9 cellular contexts compared by ENCODE assay signal in genomic region chr21:14862794-14863720, GRCh38.
DNase-seq lines count a peak whose midpoint lies in the region; ATAC-seq, FAIRE-seq and TF ChIP-seq lines count a peak whose summit lies in the region.
"Had no signal": no experiment of that assay in that cellular context is flagged by ENCODE, and none has a peak within 500 bp of the region (broad histone marks: within the 10 kb centered on the region; RNA-seq: fewer than 3 reads in every experiment).

No MANE protein-coding gene starts in this region.

- H3K4me3 ChIP-seq in NB4 (ENCODE audit: low read depth, low read length) (no peak overlapping the region), choroid plexus epithelial cell (ENCODE audit: low read depth, low read length) (no peak overlapping the region), pancreas (no peak overlapping the region)
- H3K4me3 ChIP-seq: mucosa of descending colon, thoracic aorta had no signal

- ATAC-seq in pancreas = no peak
- no peak for ATAC-seq in HG03025 (IDR thresholded peaks at IDR 0.05; ENCODE audit: low FRiP score, unreplicated experiment)
- ATAC-seq in GM21515 (IDR thresholded peaks at IDR 0.05; ENCODE audit: unreplicated experiment) = no peak

- FAIRE-seq in pancreas (lab: Jason Lieb, UNC) = peak; percentile 76

- H3K4me1 ChIP-seq in pancreas = peaks cover 0 to 7% (median 0%) of the 10 kb centered on the region in 3 donors

- TF ChIP-seq POLR2A in NB4 (IDR thresholded peaks at IDR 0.05; ENCODE audit: extremely low read depth, insufficient read length) = no peak

- WGBS in pancreas, 2 donors = 33 to 35% methylated on average over 5 of the region's 5 CpGs

- H3K9me3 ChIP-seq in pancreas = no peaks in the 10 kb centered on the region
- H3K9me3 ChIP-seq: mucosa of descending colon, thoracic aorta had no signal

- H3K36me3 ChIP-seq in pancreas = no peaks in the 10 kb centered on the region
- H3K36me3 ChIP-seq: thoracic aorta had no signal

- intact Hi-C loops in pancreas (cut with DNase I) = loop anchor here in 2 of 3 donors (10.0 kb wide), 1 partner anchor 622 kb away; no protein-coding TSS in a partner anchor

- DNase-seq in ELR (ENCODE audit: low read depth) = peak; percentile 49
- no peak for DNase-seq in NB4 (ENCODE audit: low read depth)
- peak; percentile 56 for DNase-seq in choroid plexus epithelial cell (ENCODE audit: low read depth)
- no peak for DNase-seq in pancreas
- no peak for DNase-seq in iPS-NIHi7 (ENCODE audit: extremely low spot score)

- H3K27ac ChIP-seq in pancreas = peak overlapping the region in 1 of 4 donors; percentile 6
- H3K27ac ChIP-seq: thoracic aorta had no signal

- TF ChIP-seq CTCF in NB4 (IDR thresholded peaks at IDR 0.05; ENCODE audit: low read depth, low read length) (peak; percentile 28), choroid plexus epithelial cell (conservative IDR thresholded peaks at IDR 0.05; ENCODE audit: low read depth, low read length) (peak; percentile 69), pancreas (IDR thresholded peaks at IDR 0.05) (peak in 3 of 4 donors; percentile 36 to 52 (median 39))

- no peaks in the 10 kb centered on the region for H3K27me3 ChIP-seq in pancreas

Comparison
In these comparisons a context has a peak if more than half of its experiments do, and no peak if none do; other contexts are left out.
1. DNase-seq: peak in ELR (single experiment) and choroid plexus epithelial cell (single experiment); none in NB4 (single experiment), pancreas (0 of 6) and iPS-NIHi7 (single experiment).
2. Peak in every context shown above with its lines, with median percentiles within 50 percentile points of each other: CTCF ChIP-seq.